ENCODE assay signal across 8 cellular contexts in the genomic region with DNA sequence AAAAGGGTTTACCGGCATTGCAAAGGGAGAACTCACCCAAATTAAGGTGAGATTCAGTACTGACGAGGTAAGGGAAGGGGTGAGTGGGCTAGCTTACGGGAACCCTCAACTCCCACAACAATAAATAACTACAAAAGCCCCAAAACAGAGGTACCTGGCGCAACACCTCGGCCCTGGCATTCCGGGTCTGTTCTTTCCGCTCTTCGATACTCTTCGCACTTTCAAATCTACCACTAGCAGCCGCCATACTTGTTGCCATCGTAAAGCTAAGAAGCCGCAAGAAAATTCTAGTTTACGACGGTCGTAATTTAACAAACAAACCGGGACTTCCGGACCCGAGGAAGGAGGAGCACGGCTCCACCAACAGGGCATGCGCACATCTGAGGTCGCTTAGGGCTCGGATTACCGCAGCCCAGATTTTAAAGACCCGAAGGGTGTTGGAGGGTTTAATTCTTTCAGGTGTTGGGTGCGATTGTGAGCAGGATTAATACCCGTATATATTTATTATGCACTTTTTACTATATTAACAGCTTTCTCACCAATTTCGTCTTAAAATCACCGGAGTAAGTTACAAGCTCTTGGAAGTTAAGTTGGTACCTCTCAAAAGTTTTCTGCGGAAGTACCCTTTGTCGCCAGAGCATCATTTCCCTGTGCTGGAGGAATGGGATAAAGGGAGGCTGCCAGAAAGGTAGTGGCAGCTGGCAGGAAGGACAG. TPM values are rescaled to one million over a fixed set of nuclear protein-coding genes. Genes with fewer than 3 reads are reported as not detected.
A peak's percentile ranks its signal among the peaks of the same experiment; 100 is the strongest.
DNase-seq lines count a peak whose midpoint lies in the region; ATAC-seq and TF ChIP-seq lines count a peak whose summit lies in the region.

A gene (minus strand): TSS at position 268 of the 714 bp plus-strand sequence. CDS start 9 bp downstream, at position 259.

- peak; percentile 97 for ATAC-seq in HG03460 (IDR thresholded peaks at IDR 0.05; ENCODE audit: unreplicated experiment)
- peak; percentile 100 for ATAC-seq in left colon

- DNase-seq in BE2C (peak; percentile 90), GM19240 (ENCODE audit: insufficient read length, low spot score) (peak; percentile 87), NCI-H526 (lab: John Stamatoyannopoulos, UW) (peak; percentile 99 to 100), colonic mucosa (peak; percentile 90), left colon (peak; percentile 89 to 92)
- DNase-seq in activated CD4-positive, alpha-beta T cell treated with anti-CD3 and anti-CD28 coated beads for 48 hours: peak; percentile 90
- DNase-seq in stimulated activated CD4-positive, alpha-beta T cell treated with anti-CD3 and anti-CD28 coated beads, Interleukin-1b, Interleukin-23, amount 100 ng/mL, for 48 hours: peak; percentile 87

- H3K27me3 ChIP-seq in BE2C (peaks cover 4% of the 10 kb centered on the region; the same call in 1 of the 2 replicates), colonic mucosa (no peaks in the 10 kb centered on the region)

- intact Hi-C loops in colonic mucosa (cut with DNase I): no loop called here
- intact Hi-C loops in left colon (cut with DNase I, micrococcal nuclease): no loop called here

- no peak for TF ChIP-seq CTCF in BE2C (IDR thresholded peaks at IDR 0.05; ENCODE audit: low read depth, low read length)
- no peak for TF ChIP-seq CTCF in colonic mucosa (IDR thresholded peaks at IDR 0.05)

- peaks cover 6% of the 10 kb centered on the region for H3K36me3 ChIP-seq in BE2C
- no peaks in the 10 kb centered on the region for H3K36me3 ChIP-seq in colonic mucosa

- peak within 1 kb of the TSS; percentile 13 for H3K27ac ChIP-seq in colonic mucosa

- no peaks in the 10 kb centered on the region for H3K4me1 ChIP-seq in BE2C
- H3K4me1 ChIP-seq in colonic mucosa: no peaks in the 10 kb centered on the region

- H3K4me3 ChIP-seq in BE2C (ENCODE audit: low read depth, low read length) (peak within 1 kb of the TSS; percentile 73), colonic mucosa (peak within 1 kb of the TSS; percentile 87)

- no peaks in the 10 kb centered on the region for H3K9me3 ChIP-seq in BE2C
- no peaks in the 10 kb centered on the region for H3K9me3 ChIP-seq in colonic mucosa

- peak within 1 kb of the TSS; percentile 58 to 83 for H3K9ac ChIP-seq in colonic mucosa (ENCODE audit: low read depth in 2 of 2, low read length in 2 of 2)

RNA-seq across cellular contexts. Expression of the gene that starts here (rescaled TPM):
- polyA plus RNA-seq in BE2C (2012; ENCODE audit: insufficient read depth, insufficient read length, low read depth): 3.6 TPM
- total RNA-seq in colonic mucosa (1 to 10 TPM; 8.7 to 9.0 TPM), left colon (10 to 100 TPM in 1 of 2 donors, 1 to 10 TPM in 1; 9.4 to 10.6 TPM)

Comparison
In these comparisons a context has a peak if more than half of its experiments do, and no peak if none do; other contexts are left out.
1. Peak in every context shown above with its lines: DNase-seq, ATAC-seq, H3K4me3 ChIP-seq and H3K27ac ChIP-seq.